ENCODE assay signal across 9 cellular contexts in the genomic region with DNA sequence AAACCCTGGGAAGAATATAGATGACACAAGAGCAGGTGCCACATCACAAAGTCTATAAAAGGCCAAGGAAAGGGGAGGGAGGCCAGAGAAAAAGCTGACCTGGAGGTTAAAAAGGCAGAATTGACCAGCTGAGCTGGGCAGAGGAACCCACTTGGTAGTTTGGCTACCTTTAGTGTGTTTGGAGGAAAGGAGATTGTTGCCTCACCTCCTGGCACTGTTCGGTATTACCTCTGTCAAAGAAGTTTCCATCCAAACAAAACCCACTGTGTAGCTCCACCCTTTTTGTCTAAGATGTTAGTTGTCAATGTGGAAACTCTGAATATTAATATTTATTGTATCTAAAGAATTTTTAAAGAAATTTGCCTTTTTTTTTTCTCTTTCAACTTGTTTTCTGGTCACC. TPM values are rescaled to one million over a fixed set of nuclear protein-coding genes. Genes with fewer than 3 reads are reported as not detected.
DNase-seq lines count a peak whose midpoint lies in the region; ATAC-seq and TF ChIP-seq lines count a peak whose summit lies in the region.
"Had no signal": no experiment of that assay in that cellular context is flagged by ENCODE, and none has a peak within 500 bp of the region (broad histone marks: within the 10 kb centered on the region; RNA-seq: fewer than 3 reads in every experiment).

No MANE protein-coding gene starts in this region.

- H3K4me3 Mint-ChIP-seq in activated CD8-positive, alpha-beta memory T cell treated with anti-CD3 and anti-CD28 coated beads, Interleukin-2, amount 10 ng/mL, durations not matched to agents 7 days and 5 days, result no peak overlapping the region

- H3K36me3 Mint-ChIP-seq in activated CD8-positive, alpha-beta memory T cell treated with anti-CD3 and anti-CD28 coated beads, Interleukin-2, amount 10 ng/mL, durations not matched to agents 7 days and 5 days, result peaks cover 2% of the 10 kb centered on the region

- H3K9me3 ChIP-seq in transverse colon, result no peaks in the 10 kb centered on the region

- H3K27ac ChIP-seq in transverse colon, result peak overlapping the region; percentile 10 to 47 (median 36)

- TF ChIP-seq EP300 in transverse colon (IDR thresholded peaks at IDR 0.05; ENCODE audit: low read depth), result no peak

- peaks cover 0 to 18% (median 6%) of the 10 kb centered on the region in 4 donors for H3K4me1 ChIP-seq in transverse colon

- H3K36me3 ChIP-seq in transverse colon, result no peaks in the 10 kb centered on the region

- H3K4me1 Mint-ChIP-seq in activated CD8-positive, alpha-beta memory T cell treated with anti-CD3 and anti-CD28 coated beads, Interleukin-2, amount 10 ng/mL, durations not matched to agents 7 days and 5 days, result peaks cover 9% of the 10 kb centered on the region

- DNase-seq in activated CD8-positive, alpha-beta memory T cell treated with anti-CD3 and anti-CD28 coated beads, Interleukin-2, amount 10 ng/mL, durations not matched to agents 7 days and 5 days, result no peak
- DNase-seq in activated CD8-positive, alpha-beta memory T cell treated with anti-CD3 and anti-CD28 coated beads for 24 hours, result no peak
- peak; percentile 46 for DNase-seq in RKO (ENCODE audit: low spot score)
- peak; percentile 33 for DNase-seq in glomerular visceral epithelial cell (ENCODE audit: extremely low spot score)
- no peak for DNase-seq in transverse colon
- DNase-seq in GOT3 (lab: John Stamatoyannopoulos, UW), result no peak
- DNase-seq in SK-N-DZ (ENCODE audit: low spot score), result no peak
- DNase-seq: NCI-H774 had no signal

- in situ Hi-C loops in transverse colon (cut with MboI; ENCODE audit: low pct_ligation_motif_present in 1 of 4, low pct_unique_long_range_greater_than_20kb in 1 of 4, low sequenced_read_pairs in 3 of 4), result no loop called here

- intact Hi-C loops in transverse colon (cut with DNase I; ENCODE audit: low total_unique reads), result no loop called here

- peak in 4 of 5 experiments; percentile 10 to 35 (median 25) for TF ChIP-seq CTCF in transverse colon (IDR thresholded peaks at IDR 0.05)

- no peak for TF ChIP-seq POLR2A in transverse colon (IDR thresholded peaks at IDR 0.05)

- peak; percentile 53 for ATAC-seq in activated CD8-positive, alpha-beta memory T cell treated with anti-CD3 and anti-CD28 coated beads, Interleukin-2, amount 10 ng/mL, durations not matched to agents 7 days and 5 days
- no peak for ATAC-seq in GM18519 (IDR thresholded peaks at IDR 0.05; ENCODE audit: low FRiP score, unreplicated experiment)

- no peak overlapping the region for H3K4me3 ChIP-seq in transverse colon

- H3K27ac Mint-ChIP-seq in activated CD8-positive, alpha-beta memory T cell treated with anti-CD3 and anti-CD28 coated beads, Interleukin-2, amount 10 ng/mL, durations not matched to agents 7 days and 5 days, result no peak overlapping the region

- no peaks in the 10 kb centered on the region for H3K27me3 ChIP-seq in transverse colon

- 33 to 46% methylated on average over 1 of the region's 1 CpG for WGBS in transverse colon (ENCODE audit: low coverage in 1 of 2), 2 donors

- CTCF ChIA-PET in activated CD8-positive, alpha-beta memory T cell treated with anti-CD3 and anti-CD28 coated beads, Interleukin-2, amount 10 ng/mL, durations not matched to agents 7 days and 5 days (lab: Charles Lee), result no interaction called here

- no peaks in the 10 kb centered on the region for H3K9me3 Mint-ChIP-seq in activated CD8-positive, alpha-beta memory T cell treated with anti-CD3 and anti-CD28 coated beads, Interleukin-2, amount 10 ng/mL, durations not matched to agents 7 days and 5 days (ENCODE audit: low read depth)

- H3K27me3 Mint-ChIP-seq in activated CD8-positive, alpha-beta memory T cell treated with anti-CD3 and anti-CD28 coated beads, Interleukin-2, amount 10 ng/mL, durations not matched to agents 7 days and 5 days, result no peaks in the 10 kb centered on the region

RNA-seq across cellular contexts. Expression of a gene that starts 23.4 kb away (rescaled TPM):
- total RNA-seq in activated CD8-positive, alpha-beta memory T cell treated with anti-CD3 and anti-CD28 coated beads, Interleukin-2, amount 10 ng/mL, durations not matched to agents 7 days and 5 days, result 1 to 10 TPM; 4.3 to 7.4 TPM
- 10 to 100 TPM in 1 of 4 donors, 1 to 10 TPM in 3; 4.9 to 17.3 (median 8.0) TPM for total RNA-seq in transverse colon
- 5.2 and 7.4 TPM in 2 replicates for polyA plus RNA-seq in SK-N-DZ (2014; cell fraction: cytosol; rRNA removed)
- 2.4 and 2.8 TPM in 2 replicates for polyA plus RNA-seq in SK-N-DZ (2014; cell fraction: nucleus; rRNA removed)

RNA-seq across cellular contexts. Expression of a gene that starts 49.2 kb away (rescaled TPM):
- 10 to 100 TPM; 40.4 to 42.1 TPM for total RNA-seq in activated CD8-positive, alpha-beta memory T cell treated with anti-CD3 and anti-CD28 coated beads, Interleukin-2, amount 10 ng/mL, durations not matched to agents 7 days and 5 days
- 10 to 100 TPM in 3 of 4 donors, 1 to 10 TPM in 1; 8.0 to 39.0 (median 31.1) TPM for total RNA-seq in transverse colon
- 37.4 and 39.2 TPM in 2 replicates for polyA plus RNA-seq in SK-N-DZ (2014; cell fraction: cytosol; rRNA removed)
- 16.8 and 19.6 TPM in 2 replicates for polyA plus RNA-seq in SK-N-DZ (2014; cell fraction: nucleus; rRNA removed)

RNA-seq across cellular contexts. Expression of a gene that starts 49.3 kb away (rescaled TPM):
- total RNA-seq in activated CD8-positive, alpha-beta memory T cell treated with anti-CD3 and anti-CD28 coated beads, Interleukin-2, amount 10 ng/mL, durations not matched to agents 7 days and 5 days, result 10 to 100 TPM; 23.6 to 26.9 TPM
- total RNA-seq in transverse colon, result 10 to 100 TPM in 3 of 4 donors, 1 to 10 TPM in 1; 6.7 to 27.9 (median 18.5) TPM
- polyA plus RNA-seq in SK-N-DZ (2014; cell fraction: cytosol; rRNA removed), result 32.0 and 44.1 TPM in 2 replicates
- 19.1 and 32.9 TPM in 2 replicates for polyA plus RNA-seq in SK-N-DZ (2014; cell fraction: nucleus; rRNA removed)

Comparison
In these comparisons a context has a peak if more than half of its experiments do, and no peak if none do; other contexts are left out.
1. DNase-seq: peak in RKO (single experiment) and glomerular visceral epithelial cell (single experiment); none in activated CD8-positive, alpha-beta memory T cell treated with anti-CD3 and anti-CD28 coated beads, Interleukin-2, amount 10 ng/mL, durations not matched to agents 7 days and 5 days (single experiment), activated CD8-positive, alpha-beta memory T cell treated with anti-CD3 and anti-CD28 coated beads for 24 hours (single experiment), transverse colon (single experiment), GOT3 (single experiment) and SK-N-DZ (single experiment).